In genomic region chr19:17932485-17933338, GRCh38 we compare ENCODE assay signal across 1 cellular context.
TF ChIP-seq lines count a peak whose summit lies in the region.

Gene CCDC124 (plus strand): TSS chr19:17933015. CDS start chr19:17936421, 3,406 bp downstream.

TF ChIP-seq in HepG2, 621 proteins besides CTCF, POLR2A, EP300 and RAD21 (continued from another document and continues in another):
- TF ChIP-seq ARID4A (CRISPR knock-in tag; IDR thresholded peaks at IDR 0.05; ENCODE audit: borderline replicate concordance) (peak; percentile 76; the same call in 1 of the 2 replicates), E2F5 (CRISPR knock-in tag; conservative IDR thresholded peaks at IDR 0.05) (0 out of 2 replicates have a peak, but pooled peaks have one; percentile 38), MED13 (CRISPR knock-in tag; IDR thresholded peaks at IDR 0.05) (peak; percentile 69; the same call in 1 of the 2 replicates), SP2 (CRISPR knock-in tag; IDR thresholded peaks at IDR 0.05) (peak; percentile 36; the same call in 1 of the 2 replicates), ZZZ3 (CRISPR knock-in tag; IDR thresholded peaks at IDR 0.05; ENCODE audit: borderline replicate concordance) (peak; percentile 52; the same call in 1 of the 2 replicates), ZNF562 (CRISPR knock-in tag; IDR thresholded peaks at IDR 0.05; ENCODE audit: borderline replicate concordance) (no peak), ZNF333 (CRISPR knock-in tag; IDR thresholded peaks at IDR 0.05; ENCODE audit: borderline replicate concordance) (peak; percentile 68), CBX2 (IDR thresholded peaks at IDR 0.05; ENCODE audit: low read depth, low read length) (no peak), CBX2 (CRISPR knock-in tag; IDR thresholded peaks at IDR 0.05; ENCODE audit: low read depth) (0 out of 2 replicates have a peak, but pooled peaks have one; percentile 38), MEIS1 (CRISPR knock-in tag; IDR thresholded peaks at IDR 0.05; ENCODE audit: borderline replicate concordance) (no peak; the same call in 1 of the 2 replicates), ZNF761 (CRISPR knock-in tag; conservative IDR thresholded peaks at IDR 0.05) (0 out of 2 replicates have a peak, but pooled peaks have one; percentile 44), CAMTA2 (CRISPR knock-in tag; IDR thresholded peaks at IDR 0.05; ENCODE audit: borderline replicate concordance) (peak; percentile 26; the same call in 1 of the 2 replicates), KDM2A (CRISPR knock-in tag; IDR thresholded peaks at IDR 0.05; ENCODE audit: borderline replicate concordance, low read depth) (peak; percentile 77), ARID5B (CRISPR knock-in tag; IDR thresholded peaks at IDR 0.05) (peak; percentile 33; the same call in 1 of the 2 replicates), FOXK2 (IDR thresholded peaks at IDR 0.05) (no peak), GABPA (IDR thresholded peaks at IDR 0.05; ENCODE audit: low read depth, low read length) (no peak; the same call in 1 of the 2 replicates), GABPA (CRISPR knock-in tag; IDR thresholded peaks at IDR 0.05; ENCODE audit: low read depth) (peak; percentile 75), PAF1 (CRISPR knock-in tag; IDR thresholded peaks at IDR 0.05) (no peak), SMC3 (IDR thresholded peaks at IDR 0.05; ENCODE audit: low read length) (peak; percentile 79), ZBTB14 (CRISPR knock-in tag; IDR thresholded peaks at IDR 0.05) (peak; percentile 47), RBM22 (optimal IDR thresholded peaks at IDR 0.05; ENCODE audit: low read length) (no peak), KDM4B (CRISPR knock-in tag; IDR thresholded peaks at IDR 0.05) (peak; percentile 51; the same call in 1 of the 2 replicates), MLXIP (CRISPR knock-in tag; IDR thresholded peaks at IDR 0.05; ENCODE audit: borderline replicate concordance) (no peak), ZNF749 (CRISPR knock-in tag; IDR thresholded peaks at IDR 0.05; ENCODE audit: borderline replicate concordance) (no peak), KAT8 (CRISPR knock-in tag; IDR thresholded peaks at IDR 0.05) (peak; percentile 96), ARNTL (CRISPR knock-in tag; IDR thresholded peaks at IDR 0.05) (peak; percentile 80; the same call in 1 of the 2 replicates), ZFP90 (CRISPR knock-in tag; IDR thresholded peaks at IDR 0.05; ENCODE audit: borderline replicate concordance) (peak; percentile 36; the same call in 1 of the 2 replicates), ZNF570 (CRISPR knock-in tag; IDR thresholded peaks at IDR 0.05; ENCODE audit: borderline replicate concordance) (no peak), GATAD2A (CRISPR knock-in tag; IDR thresholded peaks at IDR 0.05) (peak; percentile 57; the same call in 1 of the 2 replicates), ZBTB26 (CRISPR knock-in tag; IDR thresholded peaks at IDR 0.05; ENCODE audit: borderline replicate concordance) (peak; percentile 56), ZNF644 (CRISPR knock-in tag; IDR thresholded peaks at IDR 0.05; ENCODE audit: low read depth) (peak; percentile 83), JARID2 (CRISPR knock-in tag; IDR thresholded peaks at IDR 0.05; ENCODE audit: insufficient replicate concordance) (peak; percentile 93), MIER3 (CRISPR knock-in tag; IDR thresholded peaks at IDR 0.05; ENCODE audit: borderline replicate concordance) (peak; percentile 23; the same call in 1 of the 2 replicates), RFXAP (CRISPR knock-in tag; IDR thresholded peaks at IDR 0.05; ENCODE audit: borderline replicate concordance) (0 out of 2 replicates have a peak, but pooled peaks have one; percentile 29), ZNF512 (CRISPR knock-in tag; IDR thresholded peaks at IDR 0.05) (no peak), ZNF460 (CRISPR knock-in tag; IDR thresholded peaks at IDR 0.05; ENCODE audit: borderline replicate concordance) (no peak; the same call in 1 of the 2 replicates), DRAP1 (CRISPR knock-in tag; IDR thresholded peaks at IDR 0.05) (peak; percentile 18; the same call in 1 of the 2 replicates), PRDM15 (CRISPR knock-in tag; IDR thresholded peaks at IDR 0.05) (no peak), ZSCAN20 (CRISPR knock-in tag; IDR thresholded peaks at IDR 0.05; ENCODE audit: borderline replicate concordance) (no peak)
